In the genomic region with DNA sequence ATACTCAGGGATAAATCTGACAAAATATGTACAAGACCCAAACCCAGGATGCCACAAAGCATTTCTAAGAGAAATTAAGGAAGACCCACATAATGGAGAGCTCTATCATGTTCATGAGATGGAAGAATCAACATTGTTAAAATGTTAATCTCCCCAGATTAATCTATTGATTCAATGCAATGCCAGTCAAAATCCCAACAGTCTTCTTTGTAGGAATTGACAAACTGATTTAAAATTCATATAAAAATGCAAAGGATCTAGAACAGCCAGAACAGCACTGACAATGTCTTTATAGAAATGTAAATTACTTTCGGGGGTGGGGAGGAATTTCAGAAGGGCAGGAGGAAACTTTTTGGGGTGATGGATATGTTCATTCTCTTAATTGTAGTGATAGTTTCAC, we compare ENCODE assay signal across 8 cellular contexts.
"Had no signal": no experiment of that assay in that cellular context is flagged by ENCODE, and none has a peak within 500 bp of the region (broad histone marks: within the 10 kb centered on the region; RNA-seq: fewer than 3 reads in every experiment).

No MANE protein-coding gene starts in this region.

- H3K9me3 Mint-ChIP-seq: IgD-negative memory B cell had no signal

- ATAC-seq: HepG2 had no signal

- H3K27ac ChIP-seq: KMS-11 had no signal

- H3K9ac ChIP-seq: KMS-11 had no signal

- H3K4me3 Mint-ChIP-seq: IgD-negative memory B cell had no signal

- FAIRE-seq: H54, HepG2, HTR-8/SVneo had no signal

- H3K36me3 Mint-ChIP-seq: IgD-negative memory B cell had no signal

- H3K4me2 ChIP-seq: KMS-11 had no signal

- H3K27ac Mint-ChIP-seq: IgD-negative memory B cell had no signal

- DNase-seq: GOT3, HCEC 1CT, KBM-7 had no signal
